Comparison of ENCODE assay signal across 35 cellular contexts in the genomic region with DNA sequence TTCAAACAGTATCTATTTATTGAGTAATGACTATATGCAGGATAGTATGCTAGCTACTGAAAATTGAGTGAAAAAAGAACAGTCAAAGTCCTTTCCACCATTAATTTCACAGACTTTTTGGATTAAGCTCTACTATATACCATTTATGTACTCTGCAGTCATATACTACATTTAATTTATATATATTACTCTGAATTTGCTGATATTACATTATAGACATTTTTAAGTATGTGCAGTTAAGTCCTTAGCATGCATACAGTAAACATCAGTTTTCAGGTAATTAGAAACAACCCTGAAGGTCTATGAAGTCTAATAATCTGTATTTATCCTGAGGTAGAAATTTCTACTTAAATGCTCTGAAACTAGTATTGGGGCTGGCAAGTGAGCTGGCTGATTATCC.
"Had no signal": no experiment of that assay in that cellular context is flagged by ENCODE, and none has a peak within 500 bp of the region (broad histone marks: within the 10 kb centered on the region; RNA-seq: fewer than 3 reads in every experiment).

No MANE protein-coding gene starts in this region.

- H3K27me3 ChIP-seq: MG63 had no signal

- DNase-seq: Karpas-422, Kasumi-1, MG63, MM.1S, MV-4-11, NCI-H1048, NCI-H1092, NCI-H1092 treated with DMSO at 0.1 percent for 48 hours, NCI-H1105, NCI-H1105 treated with DMSO at 0.1 percent for 48 hours, NCI-H1417, NCI-H1417 treated with DMSO at 0.1 percent for 48 hours, NCI-H1436, NCI-H1436 treated with DMSO at 0.1 percent for 48 hours, NCI-H146, NCI-H1694, NCI-H1694 treated with DMSO at 0.1 percent for 48 hours, NCI-H187, NCI-H187 treated with DMSO at 0.1 percent for 48 hours, NCI-H1930, NCI-H2029, NCI-H2029 treated with DMSO at 0.1 percent for 48 hours, NCI-H2081, NCI-H2081 treated with DMSO at 0.1 percent for 48 hours, NCI-H2107, NCI-H2171, NCI-H2171 treated with DMSO at 0.1 percent for 48 hours, NCI-H2227 treated with DMSO at 0.1 percent for 48 hours, NCI-H226, NCI-H345, NCI-H446, NCI-H446 treated with DMSO at 0.1 percent for 48 hours, NCI-H510A, NCI-H510A treated with DMSO at 0.1 percent for 48 hours, NCI-H524 had no signal

- H3K4me3 ChIP-seq: MG63 had no signal
